Comparison of ENCODE assay signal across 8 cellular contexts in the genomic region with DNA sequence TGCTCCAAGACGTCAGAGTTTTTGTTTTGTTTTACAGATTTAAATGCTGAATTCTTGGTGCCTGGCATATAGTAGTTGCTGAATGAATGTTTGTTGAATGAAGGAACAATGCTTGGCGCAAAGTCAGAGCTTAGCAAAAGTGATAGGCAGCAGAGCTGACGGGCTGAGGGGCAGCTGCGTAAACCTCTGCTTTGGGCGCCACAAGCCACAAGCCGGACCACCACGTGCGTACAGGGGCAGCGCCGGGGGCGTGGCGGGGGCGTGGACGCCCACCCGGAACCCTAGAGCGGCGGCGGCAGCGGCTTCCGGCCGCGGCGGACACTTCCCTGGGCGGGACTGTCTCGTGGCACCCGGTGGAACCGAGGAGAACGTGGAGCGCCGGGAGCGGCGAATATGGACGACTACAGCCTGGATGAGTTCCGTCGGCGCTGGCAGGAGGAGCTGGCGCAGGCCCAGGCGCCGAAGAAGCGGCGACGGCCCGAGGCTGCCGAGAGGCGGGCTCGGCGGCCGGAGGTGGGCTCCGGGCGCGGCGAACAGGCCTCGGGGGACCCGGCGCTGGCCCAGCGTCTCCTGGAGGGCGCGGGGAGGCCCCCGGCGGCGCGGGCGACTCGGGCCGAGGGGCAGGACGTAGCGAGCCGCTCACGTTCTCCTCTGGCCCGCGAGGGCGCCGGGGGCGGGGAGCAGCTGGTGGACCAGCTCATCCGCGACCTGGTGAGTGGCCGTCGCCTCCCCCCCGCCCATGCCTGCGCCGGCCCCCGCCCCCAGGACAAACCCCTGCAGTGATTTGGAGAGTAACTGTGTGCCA. TPM values are rescaled to one million over a fixed set of nuclear protein-coding genes. Genes with fewer than 3 reads are reported as not detected.
DNase-seq lines count a peak whose midpoint lies in the region; ATAC-seq and TF ChIP-seq lines count a peak whose summit lies in the region.

A gene with protein sequence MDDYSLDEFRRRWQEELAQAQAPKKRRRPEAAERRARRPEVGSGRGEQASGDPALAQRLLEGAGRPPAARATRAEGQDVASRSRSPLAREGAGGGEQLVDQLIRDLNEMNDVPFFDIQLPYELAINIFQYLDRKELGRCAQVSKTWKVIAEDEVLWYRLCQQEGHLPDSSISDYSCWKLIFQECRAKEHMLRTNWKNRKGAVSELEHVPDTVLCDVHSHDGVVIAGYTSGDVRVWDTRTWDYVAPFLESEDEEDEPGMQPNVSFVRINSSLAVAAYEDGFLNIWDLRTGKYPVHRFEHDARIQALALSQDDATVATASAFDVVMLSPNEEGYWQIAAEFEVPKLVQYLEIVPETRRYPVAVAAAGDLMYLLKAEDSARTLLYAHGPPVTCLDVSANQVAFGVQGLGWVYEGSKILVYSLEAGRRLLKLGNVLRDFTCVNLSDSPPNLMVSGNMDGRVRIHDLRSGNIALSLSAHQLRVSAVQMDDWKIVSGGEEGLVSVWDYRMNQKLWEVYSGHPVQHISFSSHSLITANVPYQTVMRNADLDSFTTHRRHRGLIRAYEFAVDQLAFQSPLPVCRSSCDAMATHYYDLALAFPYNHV (plus strand): TSS at position 306 of the 805 bp plus-strand sequence. CDS start 88 bp downstream, at position 394.

- DNase-seq in Caco-2 (peak; percentile 78 to 79), HS-5 (ENCODE audit: low read depth) (peak; percentile 38), OCI-M1 (lab: John Stamatoyannopoulos, UW) (peak; percentile 87), fibroblast of mammary gland (ENCODE audit: low read depth) (peak; percentile 62), natural killer cell (peak; percentile 67)
- DNase-seq in activated T-helper 1 cell treated with anti-CD3 and anti-CD28 coated beads, Interleukin-12 subunit alpha, Interleukin-12 subunit beta, Interleukin-2, Interleukin-4 antibody, amounts not matched to agents 30 ng/mL and 10 ng/mL and 1 ng/mL, durations not matched to agents 14 hours and 24 hours and 36 hours (ENCODE audit: low spot score), result peak; percentile 62
- DNase-seq in stimulated activated naive CD4-positive, alpha-beta T cell treated with Interleukin-2 at 50 U/mL for 16 hours (lab: John Stamatoyannopoulos, UW), result peak; percentile 51

- H3K36me3 Mint-ChIP-seq in Caco-2 (ENCODE audit: insufficient read depth, unreplicated experiment) (peaks cover 19% of the 10 kb centered on the region), natural killer cell (no peaks in the 10 kb centered on the region)
- H3K36me3 Mint-ChIP-seq in activated T-helper 1 cell treated with anti-CD3 and anti-CD28 coated beads, Interleukin-12 subunit alpha, Interleukin-12 subunit beta, Interleukin-2, Interleukin-4 antibody, amounts not matched to agents 30 ng/mL and 10 ng/mL and 1 ng/mL, durations not matched to agents 14 hours and 24 hours and 36 hours (ENCODE audit: low read depth), result peaks cover 20% of the 10 kb centered on the region

- H3K9me3 Mint-ChIP-seq in Caco-2 (ENCODE audit: unreplicated experiment), result no peaks in the 10 kb centered on the region
- H3K9me3 Mint-ChIP-seq in activated T-helper 1 cell treated with anti-CD3 and anti-CD28 coated beads, Interleukin-12 subunit alpha, Interleukin-12 subunit beta, Interleukin-2, Interleukin-4 antibody, amounts not matched to agents 30 ng/mL and 10 ng/mL and 1 ng/mL, durations not matched to agents 14 hours and 24 hours and 36 hours, result peaks cover 4% of the 10 kb centered on the region
- H3K9me3 Mint-ChIP-seq in natural killer cell, result no peaks in the 10 kb centered on the region

- BruUV-seq in Caco-2 (replicated peaks; lab: Mats Ljungman, UMichigan), result no TSS peak

- H3K9me3 ChIP-seq in Caco-2, result no peaks in the 10 kb centered on the region

- H3K27me3 Mint-ChIP-seq in Caco-2 (ENCODE audit: insufficient read depth, unreplicated experiment) (no peaks in the 10 kb centered on the region), natural killer cell (ENCODE audit: low read depth in 2 of 2) (peaks cover 0 to 3% of the 10 kb centered on the region in 2 donors)
- H3K27me3 Mint-ChIP-seq in activated T-helper 1 cell treated with anti-CD3 and anti-CD28 coated beads, Interleukin-12 subunit alpha, Interleukin-12 subunit beta, Interleukin-2, Interleukin-4 antibody, amounts not matched to agents 30 ng/mL and 10 ng/mL and 1 ng/mL, durations not matched to agents 14 hours and 24 hours and 36 hours (ENCODE audit: insufficient read depth), result peaks cover 19% of the 10 kb centered on the region

- H3K27me3 ChIP-seq in Caco-2 (replicated peaks; ENCODE audit: control insufficient read depth, insufficient read depth, low read length), result no peaks in the 10 kb centered on the region

- ATAC-seq in GM19468 (IDR thresholded peaks at IDR 0.05; ENCODE audit: extremely low read depth, unreplicated experiment) (peak; percentile 85), natural killer cell (peak; percentile 91 to 94 (median 94))

- H3K4me3 ChIP-seq in Caco-2 (ENCODE audit: low read depth, low read length), result peak within 1 kb of the TSS; percentile 71
- peak within 1 kb of the TSS; percentile 75 for H3K4me3 ChIP-seq in fibroblast of mammary gland (ENCODE audit: control insufficient read depth, low read depth, low read length)

- CTCF ChIA-PET in Caco-2 (lab: Charles Lee), result interaction anchor here (0.8 kb wide), 1 partner anchor 48 kb away, joined by 3 read pairs; no protein-coding TSS in a partner anchor

- POLR2A ChIA-PET in Caco-2 (lab: Charles Lee), result interaction anchor here (0.6 kb wide), 1 partner anchor 177 kb away, joined by 3 read pairs; no protein-coding TSS in a partner anchor

- peaks cover 17% of the 10 kb centered on the region for H3K4me1 Mint-ChIP-seq in Caco-2 (ENCODE audit: low read depth, unreplicated experiment)
- H3K4me1 Mint-ChIP-seq in activated T-helper 1 cell treated with anti-CD3 and anti-CD28 coated beads, Interleukin-12 subunit alpha, Interleukin-12 subunit beta, Interleukin-2, Interleukin-4 antibody, amounts not matched to agents 30 ng/mL and 10 ng/mL and 1 ng/mL, durations not matched to agents 14 hours and 24 hours and 36 hours (ENCODE audit: low read depth), result peaks cover 25% of the 10 kb centered on the region
- peaks cover 24 to 29% of the 10 kb centered on the region in 2 donors for H3K4me1 Mint-ChIP-seq in natural killer cell

- H3K4me1 ChIP-seq in Caco-2, result peaks cover 15% of the 10 kb centered on the region

- peak within 1 kb of the TSS; percentile 88 for H3K4me3 Mint-ChIP-seq in Caco-2 (ENCODE audit: unreplicated experiment)
- peak within 1 kb of the TSS; percentile 95 for H3K4me3 Mint-ChIP-seq in activated T-helper 1 cell treated with anti-CD3 and anti-CD28 coated beads, Interleukin-12 subunit alpha, Interleukin-12 subunit beta, Interleukin-2, Interleukin-4 antibody, amounts not matched to agents 30 ng/mL and 10 ng/mL and 1 ng/mL, durations not matched to agents 14 hours and 24 hours and 36 hours
- peak within 1 kb of the TSS; percentile 90 for H3K4me3 Mint-ChIP-seq in natural killer cell

- intact Hi-C loops in Caco-2 (cut with micrococcal nuclease; ENCODE audit: unreplicated experiment) (no loop called here), natural killer cell (cut with micrococcal nuclease) (no loop called here)
- intact Hi-C loops in activated T-helper 1 cell treated with anti-CD3 and anti-CD28 coated beads, Interleukin-12 subunit alpha, Interleukin-12 subunit beta, Interleukin-2, Interleukin-4 antibody, amounts not matched to agents 30 ng/mL and 10 ng/mL and 1 ng/mL, durations not matched to agents 14 hours and 24 hours and 36 hours (cut with micrococcal nuclease), result loop anchor here (1.0 kb wide), 1 partner anchor 11 kb away; no protein-coding TSS in a partner anchor

- H3K36me3 ChIP-seq in Caco-2 (ENCODE audit: control insufficient read depth, insufficient read depth, low read length), result no peaks in the 10 kb centered on the region

- H3K27ac Mint-ChIP-seq in Caco-2 (ENCODE audit: unreplicated experiment) (peak within 1 kb of the TSS; percentile 83), natural killer cell (peak within 1 kb of the TSS; percentile 25 to 58)
- H3K27ac Mint-ChIP-seq in activated T-helper 1 cell treated with anti-CD3 and anti-CD28 coated beads, Interleukin-12 subunit alpha, Interleukin-12 subunit beta, Interleukin-2, Interleukin-4 antibody, amounts not matched to agents 30 ng/mL and 10 ng/mL and 1 ng/mL, durations not matched to agents 14 hours and 24 hours and 36 hours, result peak within 1 kb of the TSS; percentile 96

- no peak for TF ChIP-seq CTCF in Caco-2 (IDR thresholded peaks at IDR 0.05; ENCODE audit: insufficient read depth in 1 of 2, low read depth in 1 of 2, low read length in 1 of 2, severe bottlenecking in 1 of 2, unreplicated experiment in 1 of 2)
- TF ChIP-seq CTCF in fibroblast of mammary gland (conservative IDR thresholded peaks at IDR 0.05; ENCODE audit: control insufficient read depth, insufficient read depth, low read depth, low read length), result no peak
- TF ChIP-seq CTCF in natural killer cell (IDR thresholded peaks at IDR 0.05), result no peak

RNA-seq across cellular contexts. Expression of the gene that starts here (rescaled TPM):
- 12.2 and 12.3 TPM in 2 replicates for total RNA-seq in Caco-2 (2022)
- 6.7 and 7.3 TPM in 2 replicates for total RNA-seq in activated T-helper 1 cell treated with anti-CD3 and anti-CD28 coated beads, Interleukin-12 subunit alpha, Interleukin-12 subunit beta, Interleukin-2, Interleukin-4 antibody, amounts not matched to agents 30 ng/mL and 10 ng/mL and 1 ng/mL, durations not matched to agents 14 hours and 24 hours and 36 hours
- total RNA-seq in natural killer cell, result 10 to 100 TPM; 11.5 to 16.0 (median 13.5) TPM

Comparison
In these comparisons a context has a peak if more than half of its experiments do, and no peak if none do; other contexts are left out.
1. Peak in every context shown above with its lines: DNase-seq, ATAC-seq and H3K4me3 ChIP-seq.
2. H3K27ac Mint-ChIP-seq: peak in every context shown above with its lines; median percentile 96 in activated T-helper 1 cell treated with anti-CD3 and anti-CD28 coated beads, Interleukin-12 subunit alpha, Interleukin-12 subunit beta, Interleukin-2, Interleukin-4 antibody, amounts not matched to agents 30 ng/mL and 10 ng/mL and 1 ng/mL, durations not matched to agents 14 hours and 24 hours and 36 hours; 83 in Caco-2; 42 in natural killer cell.